In genomic region chr2:197378999-197379927, GRCh38 we compare ENCODE assay signal across 8 cellular contexts. TPM values are rescaled to one million over a fixed set of nuclear protein-coding genes. Genes with fewer than 3 reads are reported as not detected.
DNase-seq lines count a peak whose midpoint lies in the region; ATAC-seq, FAIRE-seq and TF ChIP-seq lines count a peak whose summit lies in the region.
"Not testable (repeated sequence)": the region's sequence is repeated elsewhere in the genome, so short reads cannot be mapped to it uniquely, and the experiment has no call there.

No MANE protein-coding gene starts in this region.

- not testable (repeated sequence) for TF ChIP-seq POLR2A in A549 (IDR thresholded peaks at IDR 0.05; ENCODE audit: low read length); HCT116 (IDR thresholded peaks at IDR 0.05; ENCODE audit: borderline replicate concordance, extremely low read depth, insufficient read depth, insufficient read length)

- TF ChIP-seq EP300 in A549 (IDR thresholded peaks at IDR 0.05), result not testable (repeated sequence)

- not testable (repeated sequence) for TF ChIP-seq RAD21 in A549 (conservative IDR thresholded peaks at IDR 0.05 in 1 of 2, IDR thresholded peaks at IDR 0.05 in 1 of 2); HCT116 (IDR thresholded peaks at IDR 0.05; ENCODE audit: low read depth)

- RAD21 ChIA-PET in HCT116 (lab: Charles Lee; ENCODE audit: low non-redundant PET in 1 of 2, low total read pairs in 2 of 2, uncharacterized antibody in 2 of 2, unreplicated experiment in 2 of 2), result not testable (repeated sequence)

- 46% methylated on average over 8 of the region's 8 CpGs for WGBS in A549 (ENCODE audit: missing lambda C conversion rate)

- not testable (repeated sequence) for H3K9me3 Mint-ChIP-seq in astrocyte (ENCODE audit: unreplicated experiment); nephron

- not testable (repeated sequence) for H3K27me3 Mint-ChIP-seq in astrocyte (ENCODE audit: low read depth, unreplicated experiment); nephron (ENCODE audit: low read depth)

- ATAC-seq in A549 (peak; percentile 58 to 64), HCT116 (peak; percentile 20; the same call in 1 of the 2 replicates), Right ventricle myocardium superior (ENCODE audit: poor library complexity) (peak; percentile 15), sciatic nerve (peak; percentile 44)

- CTCF ChIA-PET in A549 (lab: Yijun Ruan, JAX) (interaction anchor here (0.6 to 2.9 kb wide), 26 partner anchors 11 to 628 kb away, joined by 3 to 24 read pairs (median 4); no protein-coding TSS in a partner anchor), HCT116 (lab: Charles Lee) (interaction anchor here (1.0 to 1.4 kb wide), 3 partner anchors 266 to 529 kb away, joined by 3 to 11 read pairs (median 4); no protein-coding TSS in a partner anchor)

- not testable (repeated sequence) for H3K9me2 ChIP-seq in HCT116 (ENCODE audit: insufficient read depth)

- H3K4me3 ChIP-seq in A549 (peak overlapping the region; percentile 24; the same call in 1 of the 3 replicates), astrocyte (ENCODE audit: insufficient read depth, low read depth, low read length) (peak overlapping the region; percentile 29), dorsolateral prefrontal cortex (peak overlapping the region in 54 of 59 donors; percentile 3 to 59 (median 38))
- not testable (repeated sequence) for H3K4me3 ChIP-seq in HCT116 (replicated peaks in 1 of 2; ENCODE audit: low read depth in 1 of 2, low read length in 2 of 2)

- not testable (repeated sequence) for H3K9me3 ChIP-seq in A549; HCT116 (ENCODE audit: control insufficient read depth in 1 of 2, insufficient read depth in 1 of 2, low read depth in 1 of 2, low read length in 2 of 2); astrocyte (ENCODE audit: insufficient read depth, low read depth, low read length)

- H2AFZ ChIP-seq in HCT116 (ENCODE audit: low read depth, low read length, poor library complexity, severe bottlenecking), result not testable (repeated sequence)
- peak overlapping the region; percentile 69 for H2AFZ ChIP-seq in astrocyte (ENCODE audit: low read depth, low read length)

- intact Hi-C loops in HCT116 (cut with micrococcal nuclease), result loop anchor here (1.0 to 10.0 kb wide), 7 partner anchors 188 to 1244 kb away; no protein-coding TSS in a partner anchor
- intact Hi-C loops in dorsolateral prefrontal cortex (cut with DNase I), result loop anchor here (5.0 to 10.0 kb wide), 7 partner anchors 67 to 627 kb away; partner anchors contain the start of genes ANKRD44 (in 1 of the 2) and PGAP1 (in 1 of the 2)
- intact Hi-C loops in Right ventricle myocardium superior (cut with DNase I), result loop anchor here (5.0 kb wide), 1 partner anchor 187 kb away; no protein-coding TSS in a partner anchor
- intact Hi-C loops in sciatic nerve (cut with DNase I), result loop anchor here (2.0 to 10.0 kb wide), 2 partner anchors 194 to 266 kb away; no protein-coding TSS in a partner anchor

- FAIRE-seq in A549 (lab: Jason Lieb, UNC); astrocyte (lab: Jason Lieb, UNC): not testable (repeated sequence)

- not testable (repeated sequence) for H3K27me3 ChIP-seq in HCT116 (ENCODE audit: insufficient read depth, low read length); astrocyte (ENCODE audit: insufficient read depth, low read length); dorsolateral prefrontal cortex

- not testable (repeated sequence) for H3K27ac Mint-ChIP-seq in astrocyte (ENCODE audit: unreplicated experiment)
- peak overlapping the region in 2 of 3 experiments; percentile 63 to 80 for H3K27ac Mint-ChIP-seq in nephron

- H3K9ac ChIP-seq in HCT116 (ENCODE audit: low read length); astrocyte (ENCODE audit: low read length): not testable (repeated sequence)

- not testable (repeated sequence) for H4K20me1 ChIP-seq in HCT116 (ENCODE audit: insufficient read depth); astrocyte (ENCODE audit: insufficient read depth, low read length)

- H3K4me2 ChIP-seq in A549 (peak overlapping the region; percentile 70), astrocyte (ENCODE audit: low read length) (peak overlapping the region; percentile 77)
- not testable (repeated sequence) for H3K4me2 ChIP-seq in HCT116 (ENCODE audit: low read length)

- H3K79me2 ChIP-seq in HCT116 (ENCODE audit: insufficient read depth, low read length); astrocyte (ENCODE audit: insufficient read depth, low read length): not testable (repeated sequence)

- not testable (repeated sequence) for H3K27ac ChIP-seq in A549; HCT116 (ENCODE audit: low read depth, low read length); dorsolateral prefrontal cortex
- peak overlapping the region; percentile 5 for H3K27ac ChIP-seq in astrocyte (ENCODE audit: low read depth, low read length)

- not testable (repeated sequence) for H3K4me3 Mint-ChIP-seq in astrocyte (ENCODE audit: unreplicated experiment); nephron

- POLR2A ChIA-PET in A549 (lab: Yijun Ruan, JAX); HCT116 (lab: Charles Lee): not testable (repeated sequence)

- TF ChIP-seq CTCF in A549 (IDR thresholded peaks at IDR 0.05); HCT116 (IDR thresholded peaks at IDR 0.05 in 2 of 3, conservative IDR thresholded peaks at IDR 0.05 in 1 of 3; ENCODE audit: borderline replicate concordance in 1 of 3, insufficient read depth in 1 of 3, low read depth in 2 of 3, low read length in 2 of 3); astrocyte (IDR thresholded peaks at IDR 0.05; ENCODE audit: insufficient read depth, low read depth, low read length); dorsolateral prefrontal cortex (IDR thresholded peaks at IDR 0.05 in 54 of 56, conservative IDR thresholded peaks at IDR 0.05 in 2 of 56; ENCODE audit: low read depth in 1 of 56, partially characterized antibody in 56 of 56); nephron (IDR thresholded peaks at IDR 0.05; ENCODE audit: unreplicated experiment in 3 of 3): not testable (repeated sequence)

- peaks cover 12% of the 10 kb centered on the region for H3K4me1 Mint-ChIP-seq in astrocyte (ENCODE audit: low read depth, unreplicated experiment)
- H3K4me1 Mint-ChIP-seq in nephron, result peaks cover 17% of the 10 kb centered on the region

- H3K36me3 ChIP-seq in HCT116 (ENCODE audit: control insufficient read depth in 1 of 2, insufficient read depth in 2 of 2, low read length in 2 of 2); astrocyte (ENCODE audit: insufficient read depth, low read length): not testable (repeated sequence)

- not testable (repeated sequence) for H3K4me1 ChIP-seq in A549; HCT116 (ENCODE audit: control insufficient read depth in 1 of 2, insufficient read depth in 2 of 2, low read length in 2 of 2); astrocyte (ENCODE audit: insufficient read depth, low read length)

- DNase-seq in A549 (ENCODE audit: low read depth in 1 of 2, low spot score in 1 of 2); HCT116 (ENCODE audit: low read depth, low spot score); dorsolateral prefrontal cortex; Right ventricle myocardium superior; sciatic nerve (ENCODE audit: low spot score): not testable (repeated sequence)
- DNase-seq in RPMI7951 (ENCODE audit: low read depth) (peak; percentile 38), astrocyte (ENCODE audit: low read depth) (peak; percentile 78)

- H3K36me3 Mint-ChIP-seq in astrocyte (ENCODE audit: low read depth, unreplicated experiment); nephron (ENCODE audit: low read depth): not testable (repeated sequence)

- BruUV-seq in HCT116 (replicated peaks; lab: Mats Ljungman, UMichigan), result not testable (repeated sequence)

RNA-seq across cellular contexts. Expression of gene SF3B1, which starts 55.6 kb away (rescaled TPM):
- polyA plus RNA-seq in A549 (2011; rRNA removed) (400 and 436 TPM in 2 replicates), A549 (2017; fragmentation: RNase III; extraction: RNeasy Plus Mini Kit Qiagen cat#74134 plus additional on column Dnase treatment) (165 to 167 TPM (median 166 TPM) in 3 replicates)
- 63.0 and 72.3 TPM in 2 replicates for polyA plus RNA-seq in A549 (2012; cell fraction: cytosol; rRNA removed)
- 97.8 and 228 TPM in 2 replicates for polyA plus RNA-seq in A549 (2012; cell fraction: nucleus; rRNA removed)
- 144 and 230 TPM in 2 replicates for polyA minus RNA-seq in A549 (2011; rRNA and poly(A)+ RNA removed)
- total RNA-seq in HCT116 (2021; ENCODE audit: unreplicated experiment) (282 TPM), astrocyte (241 and 253 TPM in 2 replicates), dorsolateral prefrontal cortex (100 to 1,000 TPM; 151 to 275 (median 208) TPM), Right ventricle myocardium superior (117 TPM), sciatic nerve (330 TPM)
- 194 and 213 TPM in 2 replicates for polyA plus RNA-seq in HCT116 (2012)
- 236 and 294 TPM in 2 replicates for total RNA-seq in RPMI7951 (2014; rRNA removed; shearing (Covaris generic))
